In genomic region chr10:72215611-72216549, GRCh38 we compare ENCODE assay signal across 1 cellular context.
TF ChIP-seq lines count a peak whose summit lies in the region.

ANAPC16 (plus strand) TSS chr10:72216012; CDS start chr10:72223915, 7,903 bp downstream.
ASCC1 (minus strand) TSS chr10:72216276; CDS start chr10:72213298, 2,978 bp downstream.

TF ChIP-seq in HepG2, 621 proteins besides CTCF, POLR2A, EP300 and RAD21 (continued from another document and continues in another):
- TF ChIP-seq ZNF646 (CRISPR knock-in tag; IDR thresholded peaks at IDR 0.05) (no peak), ZFP62 (CRISPR knock-in tag; IDR thresholded peaks at IDR 0.05) (no peak), NR2F1 (CRISPR knock-in tag; IDR thresholded peaks at IDR 0.05) (no peak), ZNF281 (CRISPR knock-in tag; IDR thresholded peaks at IDR 0.05; ENCODE audit: borderline replicate concordance) (peak; percentile 84), POLR2AphosphoS2 (IDR thresholded peaks at IDR 0.05; ENCODE audit: low read depth, low read length) (peak; percentile 82), FOSL1 (CRISPR knock-in tag; IDR thresholded peaks at IDR 0.05; ENCODE audit: borderline replicate concordance) (no peak), ZNF20 (CRISPR knock-in tag; IDR thresholded peaks at IDR 0.05) (no peak), MLLT10 (CRISPR knock-in tag; IDR thresholded peaks at IDR 0.05) (no peak), CENPT (CRISPR knock-in tag; IDR thresholded peaks at IDR 0.05; ENCODE audit: low read depth) (no peak), HES4 (CRISPR knock-in tag; IDR thresholded peaks at IDR 0.05; ENCODE audit: borderline replicate concordance) (0 out of 2 replicates have a peak, but pooled peaks have one; percentile 30), ZFP41 (CRISPR knock-in tag; IDR thresholded peaks at IDR 0.05; ENCODE audit: borderline replicate concordance) (peak; percentile 78; the same call in 1 of the 2 replicates), NFIB (CRISPR knock-in tag; IDR thresholded peaks at IDR 0.05; ENCODE audit: borderline replicate concordance) (no peak), TRIM22 (IDR thresholded peaks at IDR 0.05) (no peak), ZNF761 (CRISPR knock-in tag; conservative IDR thresholded peaks at IDR 0.05) (peak; percentile 81; the same call in 1 of the 2 replicates), ZBTB34 (CRISPR knock-in tag; IDR thresholded peaks at IDR 0.05) (peak; percentile 66; the same call in 1 of the 2 replicates), SOX5 (CRISPR knock-in tag; IDR thresholded peaks at IDR 0.05; ENCODE audit: borderline replicate concordance) (peak; percentile 65; the same call in 1 of the 2 replicates), ZNF432 (CRISPR knock-in tag; IDR thresholded peaks at IDR 0.05; ENCODE audit: borderline replicate concordance) (no peak), TBP (CRISPR knock-in tag; IDR thresholded peaks at IDR 0.05) (no peak), ZNF251 (CRISPR knock-in tag; IDR thresholded peaks at IDR 0.05) (0 out of 2 replicates have a peak, but pooled peaks have one; percentile 56), NFYC (CRISPR knock-in tag; IDR thresholded peaks at IDR 0.05) (peak; percentile 40), NFYB (CRISPR knock-in tag; IDR thresholded peaks at IDR 0.05) (no peak), NFE2L2 (IDR thresholded peaks at IDR 0.05; ENCODE audit: low read length) (no peak), RFXAP (CRISPR knock-in tag; IDR thresholded peaks at IDR 0.05; ENCODE audit: borderline replicate concordance) (peak; percentile 76; the same call in 1 of the 2 replicates), ZSCAN22 (CRISPR knock-in tag; IDR thresholded peaks at IDR 0.05) (peak; percentile 49; the same call in 1 of the 2 replicates), ZNF788 (CRISPR knock-in tag; IDR thresholded peaks at IDR 0.05; ENCODE audit: borderline replicate concordance) (peak; percentile 95), ZNF773 (CRISPR knock-in tag; IDR thresholded peaks at IDR 0.05; ENCODE audit: borderline replicate concordance) (no peak), ZNF550 (CRISPR knock-in tag; IDR thresholded peaks at IDR 0.05; ENCODE audit: borderline replicate concordance) (no peak), PLRG1 (conservative IDR thresholded peaks at IDR 0.05) (no peak), SP140L (CRISPR knock-in tag; IDR thresholded peaks at IDR 0.05; ENCODE audit: borderline replicate concordance) (no peak), MLX (CRISPR knock-in tag; IDR thresholded peaks at IDR 0.05) (peak; percentile 72; the same call in 1 of the 2 replicates), ZNF891 (CRISPR knock-in tag; IDR thresholded peaks at IDR 0.05) (peak; percentile 98), DMAP1 (CRISPR knock-in tag; IDR thresholded peaks at IDR 0.05) (peak; percentile 97), ETV5 (CRISPR knock-in tag; IDR thresholded peaks at IDR 0.05; ENCODE audit: borderline replicate concordance) (no peak), BRF2 (CRISPR knock-in tag; IDR thresholded peaks at IDR 0.05) (0 out of 2 replicates have a peak, but pooled peaks have one; percentile 66), KDM1A (CRISPR knock-in tag; IDR thresholded peaks at IDR 0.05) (no peak), AGO2 (optimal IDR thresholded peaks at IDR 0.05; ENCODE audit: low read depth, low read length) (peak; percentile 91), PRMT3 (CRISPR knock-in tag; IDR thresholded peaks at IDR 0.05; ENCODE audit: borderline replicate concordance, low read depth) (no peak), MTF1 (CRISPR knock-in tag; IDR thresholded peaks at IDR 0.05) (no peak), REL (CRISPR knock-in tag; conservative IDR thresholded peaks at IDR 0.05) (no peak), KDM5B (CRISPR knock-in tag; IDR thresholded peaks at IDR 0.05; ENCODE audit: borderline replicate concordance) (peak; percentile 87; the same call in 1 of the 2 replicates), MAFG (CRISPR knock-in tag; IDR thresholded peaks at IDR 0.05) (no peak), KLF13 (CRISPR knock-in tag; IDR thresholded peaks at IDR 0.05) (no peak), ZNF772 (CRISPR knock-in tag; IDR thresholded peaks at IDR 0.05) (peak; percentile 98), XRCC5 (optimal IDR thresholded peaks at IDR 0.05; ENCODE audit: low read length) (peak; percentile 75), ZBTB38 (CRISPR knock-in tag; IDR thresholded peaks at IDR 0.05) (peak; percentile 95), TAF15 (IDR thresholded peaks at IDR 0.05; ENCODE audit: low read depth, low read length, poor library complexity, severe bottlenecking) (no peak), PCBP2 (optimal IDR thresholded peaks at IDR 0.05; ENCODE audit: low read depth, low read length, poor library complexity, severe bottlenecking) (no peak), POLR2G (IDR thresholded peaks at IDR 0.05; ENCODE audit: low read depth, low read length) (peak; percentile 99)
- TF ChIP-seq, protein P1, sequence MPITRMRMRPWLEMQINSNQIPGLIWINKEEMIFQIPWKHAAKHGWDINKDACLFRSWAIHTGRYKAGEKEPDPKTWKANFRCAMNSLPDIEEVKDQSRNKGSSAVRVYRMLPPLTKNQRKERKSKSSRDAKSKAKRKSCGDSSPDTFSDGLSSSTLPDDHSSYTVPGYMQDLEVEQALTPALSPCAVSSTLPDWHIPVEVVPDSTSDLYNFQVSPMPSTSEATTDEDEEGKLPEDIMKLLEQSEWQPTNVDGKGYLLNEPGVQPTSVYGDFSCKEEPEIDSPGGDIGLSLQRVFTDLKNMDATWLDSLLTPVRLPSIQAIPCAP (CRISPR knock-in tag; IDR thresholded peaks at IDR 0.05; ENCODE audit: low read depth): no peak
- TF ChIP-seq, protein P2, sequence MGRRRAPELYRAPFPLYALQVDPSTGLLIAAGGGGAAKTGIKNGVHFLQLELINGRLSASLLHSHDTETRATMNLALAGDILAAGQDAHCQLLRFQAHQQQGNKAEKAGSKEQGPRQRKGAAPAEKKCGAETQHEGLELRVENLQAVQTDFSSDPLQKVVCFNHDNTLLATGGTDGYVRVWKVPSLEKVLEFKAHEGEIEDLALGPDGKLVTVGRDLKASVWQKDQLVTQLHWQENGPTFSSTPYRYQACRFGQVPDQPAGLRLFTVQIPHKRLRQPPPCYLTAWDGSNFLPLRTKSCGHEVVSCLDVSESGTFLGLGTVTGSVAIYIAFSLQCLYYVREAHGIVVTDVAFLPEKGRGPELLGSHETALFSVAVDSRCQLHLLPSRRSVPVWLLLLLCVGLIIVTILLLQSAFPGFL (CRISPR knock-in tag; IDR thresholded peaks at IDR 0.05): no peak
- TF ChIP-seq, protein P3, sequence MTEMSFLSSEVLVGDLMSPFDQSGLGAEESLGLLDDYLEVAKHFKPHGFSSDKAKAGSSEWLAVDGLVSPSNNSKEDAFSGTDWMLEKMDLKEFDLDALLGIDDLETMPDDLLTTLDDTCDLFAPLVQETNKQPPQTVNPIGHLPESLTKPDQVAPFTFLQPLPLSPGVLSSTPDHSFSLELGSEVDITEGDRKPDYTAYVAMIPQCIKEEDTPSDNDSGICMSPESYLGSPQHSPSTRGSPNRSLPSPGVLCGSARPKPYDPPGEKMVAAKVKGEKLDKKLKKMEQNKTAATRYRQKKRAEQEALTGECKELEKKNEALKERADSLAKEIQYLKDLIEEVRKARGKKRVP (CRISPR knock-in tag; IDR thresholded peaks at IDR 0.05): peak in 1 of 2 experiments; percentile 63; a peak in 1 of 4 replicates
